In genomic region chr7:98251844-98252639, GRCh38 we compare ENCODE assay signal across 1 cellular context.
A peak's percentile ranks its signal among the peaks of the same experiment; 100 is the strongest.
TF ChIP-seq lines count a peak whose summit lies in the region.

TECPR1 (minus strand) TSS chr7:98252232; CDS start chr7:98246146, 6,086 bp downstream.

TF ChIP-seq in HEK293, 187 proteins besides CTCF, POLR2A, EP300 and RAD21 (continued from another document and continues in another):
- TF ChIP-seq ZSCAN18 (tag by site-specific recombination; IDR thresholded peaks at IDR 0.05) (no peak), ZNF433 (tag by site-specific recombination; IDR thresholded peaks at IDR 0.05; ENCODE audit: low read depth) (no peak), ZFP3 (tag by site-specific recombination; IDR thresholded peaks at IDR 0.05; ENCODE audit: low read depth) (no peak), ZNF391 (tag by site-specific recombination; IDR thresholded peaks at IDR 0.05; ENCODE audit: borderline replicate concordance, low read depth) (peak; percentile 19; the same call in 1 of the 2 replicates), PRDM4 (tag by site-specific recombination; IDR thresholded peaks at IDR 0.05) (no peak), GLI4 (tag by site-specific recombination; IDR thresholded peaks at IDR 0.05) (no peak), ZNF140 (tag by site-specific recombination; IDR thresholded peaks at IDR 0.05) (no peak), ZNF654 (tag by site-specific recombination; IDR thresholded peaks at IDR 0.05; ENCODE audit: low read depth) (no peak), ZSCAN5A (tag by site-specific recombination; IDR thresholded peaks at IDR 0.05) (peak; percentile 16; the same call in 1 of the 2 replicates), ZNF335 (tag by site-specific recombination; conservative IDR thresholded peaks at IDR 0.05) (peak; percentile 86), ZXDB (tag by site-specific recombination; IDR thresholded peaks at IDR 0.05) (peak; percentile 35; the same call in 1 of the 2 replicates), KLF10 (tag by site-specific recombination; IDR thresholded peaks at IDR 0.05) (peak; percentile 88), IKZF3 (tag by site-specific recombination; IDR thresholded peaks at IDR 0.05) (no peak), ZNF830 (tag by site-specific recombination; IDR thresholded peaks at IDR 0.05; ENCODE audit: low read depth) (no peak), HOXA7 (CRISPR knock-in tag; IDR thresholded peaks at IDR 0.05; ENCODE audit: borderline replicate concordance) (no peak), ZNF148 (tag by site-specific recombination; IDR thresholded peaks at IDR 0.05; ENCODE audit: borderline replicate concordance) (no peak), FEZF1 (tag by site-specific recombination; IDR thresholded peaks at IDR 0.05) (no peak), ZNF280D (tag by site-specific recombination; IDR thresholded peaks at IDR 0.05) (no peak), ZNF202 (tag by site-specific recombination; IDR thresholded peaks at IDR 0.05; ENCODE audit: borderline replicate concordance) (no peak), ZNF555 (tag by site-specific recombination; conservative IDR thresholded peaks at IDR 0.05) (no peak), ZNF23 (tag by site-specific recombination; IDR thresholded peaks at IDR 0.05; ENCODE audit: borderline replicate concordance) (no peak), PRDM2 (tag by site-specific recombination; IDR thresholded peaks at IDR 0.05; ENCODE audit: borderline replicate concordance) (no peak), ZNF571 (tag by site-specific recombination; IDR thresholded peaks at IDR 0.05) (no peak), SCRT1 (tag by site-specific recombination; IDR thresholded peaks at IDR 0.05; ENCODE audit: borderline replicate concordance) (no peak; the same call in 1 of the 2 replicates), ZNF792 (tag by site-specific recombination; IDR thresholded peaks at IDR 0.05) (no peak), ZNF610 (tag by site-specific recombination; IDR thresholded peaks at IDR 0.05; ENCODE audit: borderline replicate concordance) (no peak), ZNF416 (tag by site-specific recombination; IDR thresholded peaks at IDR 0.05) (no peak), ZNF175 (tag by site-specific recombination; IDR thresholded peaks at IDR 0.05) (no peak), REST (tag by site-specific recombination; IDR thresholded peaks at IDR 0.05) (no peak), ZNF350 (tag by site-specific recombination; IDR thresholded peaks at IDR 0.05) (no peak), ZNF76 (tag by site-specific recombination; IDR thresholded peaks at IDR 0.05; ENCODE audit: borderline replicate concordance, low read depth) (peak; percentile 13), ZNF354C (tag by site-specific recombination; IDR thresholded peaks at IDR 0.05; ENCODE audit: borderline replicate concordance, low read depth) (no peak), ZNF146 (tag by site-specific recombination; IDR thresholded peaks at IDR 0.05) (no peak), ZNF174 (tag by site-specific recombination; IDR thresholded peaks at IDR 0.05) (no peak), ZNF266 (tag by site-specific recombination; IDR thresholded peaks at IDR 0.05; ENCODE audit: low read depth) (no peak), KLF17 (tag by site-specific recombination; IDR thresholded peaks at IDR 0.05) (peak; percentile 43; the same call in 1 of the 2 replicates), ZNF48 (tag by site-specific recombination; IDR thresholded peaks at IDR 0.05) (no peak)
